In the genomic region with DNA sequence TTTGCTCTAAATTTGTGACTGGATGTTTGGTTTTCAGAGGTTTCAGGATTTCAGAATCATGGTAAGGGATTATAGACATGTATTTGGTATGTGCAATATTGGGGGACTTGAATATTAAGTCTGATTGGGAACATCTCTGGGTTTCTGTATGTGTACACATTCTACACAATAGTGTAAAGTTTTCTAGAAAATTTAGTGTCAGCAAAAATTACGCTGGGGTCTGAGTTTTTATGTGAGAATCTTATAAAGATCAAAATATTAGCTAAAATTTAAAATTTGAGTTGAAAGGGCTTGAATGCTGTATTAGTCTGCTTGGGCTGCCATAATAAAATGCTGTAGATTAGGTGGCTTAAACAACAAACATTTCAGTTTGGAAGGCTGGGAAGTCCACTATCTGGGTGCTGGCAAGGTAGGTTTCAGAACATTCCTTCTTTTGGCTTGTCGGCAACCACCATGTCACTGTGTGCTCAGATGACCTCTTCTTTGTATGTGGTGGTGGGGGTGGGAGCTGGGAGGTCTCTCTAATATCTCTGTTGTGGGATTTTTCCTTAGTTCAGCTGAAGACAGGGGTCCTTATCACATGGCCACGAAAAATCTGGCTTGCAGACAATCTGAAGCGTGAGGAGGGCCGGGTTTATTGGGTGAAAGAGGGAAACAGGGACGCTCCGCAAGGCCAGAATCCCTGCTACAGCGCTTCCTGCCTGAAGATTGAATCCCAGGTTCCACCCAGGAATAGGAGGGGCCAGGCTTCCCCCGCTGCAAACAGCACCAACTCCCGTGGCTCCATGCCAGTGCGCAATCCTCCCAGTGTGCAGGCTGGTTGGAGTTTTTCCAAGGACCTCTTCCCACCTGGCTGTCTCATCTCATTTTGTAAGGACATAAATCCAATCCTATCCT, we compare ENCODE assay signal across 1 cellular context.
TF ChIP-seq lines count a peak whose summit lies in the region.

No MANE protein-coding gene starts in this region.

TF ChIP-seq in H1, 55 proteins besides CTCF, POLR2A, EP300 and RAD21 (continued from another document):
- TF ChIP-seq, protein P1, sequence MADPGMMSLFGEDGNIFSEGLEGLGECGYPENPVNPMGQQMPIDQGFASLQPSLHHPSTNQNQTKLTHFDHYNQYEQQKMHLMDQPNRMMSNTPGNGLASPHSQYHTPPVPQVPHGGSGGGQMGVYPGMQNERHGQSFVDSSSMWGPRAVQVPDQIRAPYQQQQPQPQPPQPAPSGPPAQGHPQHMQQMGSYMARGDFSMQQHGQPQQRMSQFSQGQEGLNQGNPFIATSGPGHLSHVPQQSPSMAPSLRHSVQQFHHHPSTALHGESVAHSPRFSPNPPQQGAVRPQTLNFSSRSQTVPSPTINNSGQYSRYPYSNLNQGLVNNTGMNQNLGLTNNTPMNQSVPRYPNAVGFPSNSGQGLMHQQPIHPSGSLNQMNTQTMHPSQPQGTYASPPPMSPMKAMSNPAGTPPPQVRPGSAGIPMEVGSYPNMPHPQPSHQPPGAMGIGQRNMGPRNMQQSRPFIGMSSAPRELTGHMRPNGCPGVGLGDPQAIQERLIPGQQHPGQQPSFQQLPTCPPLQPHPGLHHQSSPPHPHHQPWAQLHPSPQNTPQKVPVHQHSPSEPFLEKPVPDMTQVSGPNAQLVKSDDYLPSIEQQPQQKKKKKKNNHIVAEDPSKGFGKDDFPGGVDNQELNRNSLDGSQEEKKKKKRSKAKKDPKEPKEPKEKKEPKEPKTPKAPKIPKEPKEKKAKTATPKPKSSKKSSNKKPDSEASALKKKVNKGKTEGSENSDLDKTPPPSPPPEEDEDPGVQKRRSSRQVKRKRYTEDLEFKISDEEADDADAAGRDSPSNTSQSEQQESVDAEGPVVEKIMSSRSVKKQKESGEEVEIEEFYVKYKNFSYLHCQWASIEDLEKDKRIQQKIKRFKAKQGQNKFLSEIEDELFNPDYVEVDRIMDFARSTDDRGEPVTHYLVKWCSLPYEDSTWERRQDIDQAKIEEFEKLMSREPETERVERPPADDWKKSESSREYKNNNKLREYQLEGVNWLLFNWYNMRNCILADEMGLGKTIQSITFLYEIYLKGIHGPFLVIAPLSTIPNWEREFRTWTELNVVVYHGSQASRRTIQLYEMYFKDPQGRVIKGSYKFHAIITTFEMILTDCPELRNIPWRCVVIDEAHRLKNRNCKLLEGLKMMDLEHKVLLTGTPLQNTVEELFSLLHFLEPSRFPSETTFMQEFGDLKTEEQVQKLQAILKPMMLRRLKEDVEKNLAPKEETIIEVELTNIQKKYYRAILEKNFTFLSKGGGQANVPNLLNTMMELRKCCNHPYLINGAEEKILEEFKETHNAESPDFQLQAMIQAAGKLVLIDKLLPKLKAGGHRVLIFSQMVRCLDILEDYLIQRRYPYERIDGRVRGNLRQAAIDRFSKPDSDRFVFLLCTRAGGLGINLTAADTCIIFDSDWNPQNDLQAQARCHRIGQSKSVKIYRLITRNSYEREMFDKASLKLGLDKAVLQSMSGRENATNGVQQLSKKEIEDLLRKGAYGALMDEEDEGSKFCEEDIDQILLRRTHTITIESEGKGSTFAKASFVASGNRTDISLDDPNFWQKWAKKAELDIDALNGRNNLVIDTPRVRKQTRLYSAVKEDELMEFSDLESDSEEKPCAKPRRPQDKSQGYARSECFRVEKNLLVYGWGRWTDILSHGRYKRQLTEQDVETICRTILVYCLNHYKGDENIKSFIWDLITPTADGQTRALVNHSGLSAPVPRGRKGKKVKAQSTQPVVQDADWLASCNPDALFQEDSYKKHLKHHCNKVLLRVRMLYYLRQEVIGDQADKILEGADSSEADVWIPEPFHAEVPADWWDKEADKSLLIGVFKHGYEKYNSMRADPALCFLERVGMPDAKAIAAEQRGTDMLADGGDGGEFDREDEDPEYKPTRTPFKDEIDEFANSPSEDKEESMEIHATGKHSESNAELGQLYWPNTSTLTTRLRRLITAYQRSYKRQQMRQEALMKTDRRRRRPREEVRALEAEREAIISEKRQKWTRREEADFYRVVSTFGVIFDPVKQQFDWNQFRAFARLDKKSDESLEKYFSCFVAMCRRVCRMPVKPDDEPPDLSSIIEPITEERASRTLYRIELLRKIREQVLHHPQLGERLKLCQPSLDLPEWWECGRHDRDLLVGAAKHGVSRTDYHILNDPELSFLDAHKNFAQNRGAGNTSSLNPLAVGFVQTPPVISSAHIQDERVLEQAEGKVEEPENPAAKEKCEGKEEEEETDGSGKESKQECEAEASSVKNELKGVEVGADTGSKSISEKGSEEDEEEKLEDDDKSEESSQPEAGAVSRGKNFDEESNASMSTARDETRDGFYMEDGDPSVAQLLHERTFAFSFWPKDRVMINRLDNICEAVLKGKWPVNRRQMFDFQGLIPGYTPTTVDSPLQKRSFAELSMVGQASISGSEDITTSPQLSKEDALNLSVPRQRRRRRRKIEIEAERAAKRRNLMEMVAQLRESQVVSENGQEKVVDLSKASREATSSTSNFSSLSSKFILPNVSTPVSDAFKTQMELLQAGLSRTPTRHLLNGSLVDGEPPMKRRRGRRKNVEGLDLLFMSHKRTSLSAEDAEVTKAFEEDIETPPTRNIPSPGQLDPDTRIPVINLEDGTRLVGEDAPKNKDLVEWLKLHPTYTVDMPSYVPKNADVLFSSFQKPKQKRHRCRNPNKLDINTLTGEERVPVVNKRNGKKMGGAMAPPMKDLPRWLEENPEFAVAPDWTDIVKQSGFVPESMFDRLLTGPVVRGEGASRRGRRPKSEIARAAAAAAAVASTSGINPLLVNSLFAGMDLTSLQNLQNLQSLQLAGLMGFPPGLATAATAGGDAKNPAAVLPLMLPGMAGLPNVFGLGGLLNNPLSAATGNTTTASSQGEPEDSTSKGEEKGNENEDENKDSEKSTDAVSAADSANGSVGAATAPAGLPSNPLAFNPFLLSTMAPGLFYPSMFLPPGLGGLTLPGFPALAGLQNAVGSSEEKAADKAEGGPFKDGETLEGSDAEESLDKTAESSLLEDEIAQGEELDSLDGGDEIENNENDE (IDR thresholded peaks at IDR 0.05; ENCODE audit: insufficient replicate concordance, low read length) = no peak
- TF ChIP-seq EZH2 (IDR thresholded peaks at IDR 0.05; ENCODE audit: low read depth, low read length, severe bottlenecking) (no peak), TAF7 (optimal IDR thresholded peaks at IDR 0.05; ENCODE audit: borderline replicate concordance, low read depth, low read length) (no peak), SAP30 (IDR thresholded peaks at IDR 0.05; ENCODE audit: insufficient read depth, insufficient replicate concordance, low read length) (no peak), CHD2 (IDR thresholded peaks at IDR 0.05; ENCODE audit: low read length) (no peak), GTF2F1 (IDR thresholded peaks at IDR 0.05; ENCODE audit: borderline replicate concordance, low read depth, low read length) (no peak), POU5F1 (IDR thresholded peaks at IDR 0.05; ENCODE audit: low read depth, low read length) (no peak), RBBP5 (IDR thresholded peaks at IDR 0.05; ENCODE audit: borderline replicate concordance, low read depth, low read length) (no peak), HDAC2 (IDR thresholded peaks at IDR 0.05; ENCODE audit: borderline replicate concordance in 1 of 2, low read depth in 2 of 2, low read length in 2 of 2) (no peak)
- TF ChIP-seq, protein P2, sequence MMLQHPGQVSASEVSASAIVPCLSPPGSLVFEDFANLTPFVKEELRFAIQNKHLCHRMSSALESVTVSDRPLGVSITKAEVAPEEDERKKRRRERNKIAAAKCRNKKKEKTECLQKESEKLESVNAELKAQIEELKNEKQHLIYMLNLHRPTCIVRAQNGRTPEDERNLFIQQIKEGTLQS (IDR thresholded peaks at IDR 0.05; ENCODE audit: insufficient read depth, low read depth, low read length) = no peak
